In genomic region chr11:65887723-65888162, GRCh38 we compare ENCODE assay signal across 8 cellular contexts. TPM values are rescaled to one million over a fixed set of nuclear protein-coding genes. Genes with fewer than 3 reads are reported as not detected.
DNase-seq lines count a peak whose midpoint lies in the region; TF ChIP-seq lines count a peak whose summit lies in the region.

No MANE protein-coding gene starts in this region.

- peak overlapping the region; percentile 80 to 94 for H3K27ac ChIP-seq in SK-N-SH (ENCODE audit: low read depth in 2 of 2, low read length in 1 of 2)
- H3K27ac ChIP-seq in esophagus (ENCODE audit: low read depth in 2 of 2, low read length in 1 of 2) = peak overlapping the region; percentile 97 to 98
- H3K27ac ChIP-seq in parathyroid adenoma = peak overlapping the region; percentile 87

- DNase-seq in NCI-H2107 treated with DMSO at 0.1 percent for 48 hours (lab: John Stamatoyannopoulos, UW; ENCODE audit: unreplicated experiment) (peak; percentile 44), NCI-H2107 (lab: John Stamatoyannopoulos, UW) (no peak), SK-N-SH (no peak), DMS79 treated with DMSO at 0.1 percent for 48 hours (lab: John Stamatoyannopoulos, UW) (no peak), cerebellar nuclear complex (lab: John Stamatoyannopoulos, UW) (no peak), MV-4-11 (lab: John Stamatoyannopoulos, UW) (no peak)

- H3F3A ChIP-seq in SK-N-SH (replicated peaks; ENCODE audit: insufficient read depth) = peaks cover 56% of the 10 kb centered on the region

- POLR2A ChIA-PET in SK-N-SH (lab: Yijun Ruan, JAX) = interaction anchor here (0.7 to 3.8 kb wide), 8 partner anchors 9 to 176 kb away, joined by 3 to 46 read pairs (median 4); partner anchors contain the start of genes BANF1, CFL1, EIF1AD and KAT5

- H3K4me1 ChIP-seq in SK-N-SH (ENCODE audit: control insufficient read depth in 1 of 2, insufficient read depth in 2 of 2, low read depth in 1 of 2, low read length in 1 of 2) = peaks cover 35 to 48% of the 10 kb centered on the region in 2 experiments
- H3K4me1 ChIP-seq in esophagus (ENCODE audit: control insufficient read depth in 2 of 2, insufficient read depth in 2 of 2, low read length in 1 of 2) = peaks cover 5 to 13% of the 10 kb centered on the region in 2 donors
- H3K4me1 ChIP-seq in parathyroid adenoma = peaks cover 8% of the 10 kb centered on the region

- TF ChIP-seq CTCF in SK-N-SH (IDR thresholded peaks at IDR 0.05) (no peak), parathyroid adenoma (IDR thresholded peaks at IDR 0.05) (no peak)

- WGBS in SK-N-SH (ENCODE audit: low lambda C conversion rate) = 0% methylated on average over 13 of the region's 23 CpGs
- 4% methylated on average over 22 to 23 of the region's 23 CpGs for whole genome bisulfite sequencing in esophagus, 2 donors

- H3K9ac ChIP-seq in SK-N-SH (peak overlapping the region; percentile 73), parathyroid adenoma (no peak overlapping the region)

- H3K36me3 ChIP-seq in SK-N-SH (replicated peaks in 1 of 2; ENCODE audit: control insufficient read depth in 1 of 2, insufficient read depth in 2 of 2, low read length in 1 of 2) (peaks cover 39 to 41% of the 10 kb centered on the region in 2 experiments), esophagus (ENCODE audit: control insufficient read depth in 2 of 2, insufficient read depth in 2 of 2, low read length in 1 of 2) (peaks cover 2 to 26% of the 10 kb centered on the region in 2 donors), parathyroid adenoma (ENCODE audit: control insufficient read depth, insufficient read depth, low read length) (no peaks in the 10 kb centered on the region)

- H3K4me2 ChIP-seq in SK-N-SH (peak overlapping the region; percentile 98), parathyroid adenoma (ENCODE audit: low read length) (peak overlapping the region; percentile 70)

- H3K79me2 ChIP-seq in SK-N-SH (ENCODE audit: insufficient read depth) (peaks cover 55% of the 10 kb centered on the region), parathyroid adenoma (no peaks in the 10 kb centered on the region)

- TF ChIP-seq EP300 in SK-N-SH (IDR thresholded peaks at IDR 0.05; ENCODE audit: borderline replicate concordance in 1 of 2, low read depth in 1 of 2, low read length in 1 of 2) = no peak

- H3K9me2 ChIP-seq in SK-N-SH = no peaks in the 10 kb centered on the region

- H4K20me1 ChIP-seq in SK-N-SH (ENCODE audit: insufficient read depth) = peaks cover 19% of the 10 kb centered on the region

- H3K27me3 ChIP-seq in SK-N-SH (ENCODE audit: insufficient read depth) (no peaks in the 10 kb centered on the region), esophagus (ENCODE audit: control insufficient read depth in 1 of 2, insufficient read depth in 2 of 2, low read length in 2 of 2) (no peaks in the 10 kb centered on the region), parathyroid adenoma (ENCODE audit: control insufficient read depth, insufficient read depth, low read length) (no peaks in the 10 kb centered on the region)

- TF ChIP-seq RAD21 in SK-N-SH (IDR thresholded peaks at IDR 0.05; ENCODE audit: low read length) = no peak

- peak overlapping the region; percentile 56 to 82 for H3K4me3 ChIP-seq in SK-N-SH (ENCODE audit: low read depth in 2 of 2, low read length in 1 of 2)
- peak overlapping the region; percentile 54 to 68 for H3K4me3 ChIP-seq in esophagus (ENCODE audit: low read depth in 1 of 2, low read length in 2 of 2)
- peak overlapping the region; percentile 77 for H3K4me3 ChIP-seq in parathyroid adenoma (ENCODE audit: low read depth, low read length)

- H3K9me3 ChIP-seq in SK-N-SH = no peaks in the 10 kb centered on the region
- no peaks in the 10 kb centered on the region for H3K9me3 ChIP-seq in esophagus (ENCODE audit: control insufficient read depth in 2 of 2, insufficient read depth in 1 of 2, low read depth in 1 of 2, low read length in 1 of 2)
- H3K9me3 ChIP-seq in parathyroid adenoma (ENCODE audit: control insufficient read depth, low read length) = no peaks in the 10 kb centered on the region

- CTCF ChIA-PET in SK-N-SH (lab: Yijun Ruan, JAX) = interaction anchor here (0.7 to 15.2 kb wide), 35 partner anchors 10 to 273 kb away, joined by 3 to 374 read pairs (median 5); partner anchors contain the start of genes C11orf68, CFL1, CTSW and DRAP1

- H2AFZ ChIP-seq in SK-N-SH (ENCODE audit: low read depth) (peak overlapping the region; percentile 82; the same call in 1 of the 2 replicates), parathyroid adenoma (peak overlapping the region; percentile 76)

TF ChIP-seq in SK-N-SH, 30 proteins besides CTCF, POLR2A, EP300 and RAD21:
- no peak for TF ChIP-seq FOXJ3 (CRISPR knock-in tag; IDR thresholded peaks at IDR 0.05)
- peak; percentile 18; the same call in 1 of the 2 replicates for TF ChIP-seq MXI1 (IDR thresholded peaks at IDR 0.05; ENCODE audit: low read depth, low read length)

RNA-seq across cellular contexts. Expression of gene FIBP, which starts 0.5 kb away (rescaled TPM):
- 159 and 190 TPM in 2 replicates for polyA plus RNA-seq in SK-N-SH (2012; rRNA removed)
- polyA plus RNA-seq in SK-N-SH (2012; cell fraction: cytosol; rRNA removed) = 120 and 135 TPM in 2 replicates
- 194 and 217 TPM in 2 replicates for polyA plus RNA-seq in SK-N-SH (2012; cell fraction: nucleus; rRNA removed)
- polyA plus RNA-seq in esophagus = 10 to 100 TPM; 20.7 to 38.1 TPM

RNA-seq across cellular contexts. Expression of gene CCDC85B, which starts 2.7 kb away (rescaled TPM):
- polyA plus RNA-seq in SK-N-SH (2012; rRNA removed) (34.2 and 52.8 TPM in 2 replicates), esophagus (10 to 100 TPM; 13.5 to 22.7 TPM)
- polyA plus RNA-seq in SK-N-SH (2012; cell fraction: cytosol; rRNA removed) = 31.2 and 38.6 TPM in 2 replicates
- polyA plus RNA-seq in SK-N-SH (2012; cell fraction: nucleus; rRNA removed) = 19.2 and 56.3 TPM in 2 replicates

RNA-seq across cellular contexts. Expression of gene CTSW, which starts 8.1 kb away (rescaled TPM):
- polyA plus RNA-seq in SK-N-SH (2012; rRNA removed) (0.49 and 0.68 TPM in 2 replicates), esophagus (1 to 10 TPM; 1.3 to 1.7 TPM)
- 0.22 and 0.29 TPM in 2 replicates for polyA plus RNA-seq in SK-N-SH (2012; cell fraction: cytosol; rRNA removed)
- 0.59 and 0.62 TPM in 2 replicates for polyA plus RNA-seq in SK-N-SH (2012; cell fraction: nucleus; rRNA removed)

RNA-seq across cellular contexts. Expression of gene FOSL1, which starts 12.4 kb away (rescaled TPM):
- 17.9 and 30.1 TPM in 2 replicates for polyA plus RNA-seq in SK-N-SH (2012; rRNA removed)
- polyA plus RNA-seq in SK-N-SH (2012; cell fraction: cytosol; rRNA removed) = 18.1 and 21.6 TPM in 2 replicates
- polyA plus RNA-seq in SK-N-SH (2012; cell fraction: nucleus; rRNA removed) = 28.3 and 39.9 TPM in 2 replicates
- 10 to 100 TPM; 26.7 to 39.6 TPM for polyA plus RNA-seq in esophagus

RNA-seq across cellular contexts. Expression of gene EFEMP2, which starts 15.1 kb away (rescaled TPM):
- 194 and 203 TPM in 2 replicates for polyA plus RNA-seq in SK-N-SH (2012; rRNA removed)
- polyA plus RNA-seq in SK-N-SH (2012; cell fraction: cytosol; rRNA removed) = 81.0 and 118 TPM in 2 replicates
- polyA plus RNA-seq in SK-N-SH (2012; cell fraction: nucleus; rRNA removed) = 444 and 585 TPM in 2 replicates
- 10 to 100 TPM in 1 of 2 donors, 1 to 10 TPM in 1; 9.2 to 13.1 TPM for polyA plus RNA-seq in esophagus
